8 cellular contexts compared by ENCODE assay signal in genomic region chr1:25996966-25997758, GRCh38. TPM values are rescaled to one million over a fixed set of nuclear protein-coding genes. Genes with fewer than 3 reads are reported as not detected.
DNase-seq lines count a peak whose midpoint lies in the region; ATAC-seq and TF ChIP-seq lines count a peak whose summit lies in the region.

No MANE protein-coding gene starts in this region.

- peaks cover 29% of the 10 kb centered on the region for H3K4me1 Mint-ChIP-seq in endodermal cell

- H3K27ac ChIP-seq in SJCRH30 = peak overlapping the region; percentile 49
- peak overlapping the region; percentile 81 for H3K27ac ChIP-seq in endodermal cell (ENCODE audit: low read depth, low read length)
- H3K27ac ChIP-seq in uterus = peak overlapping the region; percentile 85 to 86

- WGBS in endodermal cell (ENCODE audit: insufficient coverage in 1 of 2, insufficient read length in 1 of 2), 2 experiments = 26 to 31% methylated on average over 9 to 11 of the region's 11 CpGs

- peak overlapping the region; percentile 85 for H3K4me3 Mint-ChIP-seq in endodermal cell

- intact Hi-C loops in uterus (cut with DNase I; ENCODE audit: low total_unique reads) = no loop called here

- no peaks in the 10 kb centered on the region for H3K27me3 ChIP-seq in SJCRH30
- no peaks in the 10 kb centered on the region for H3K27me3 ChIP-seq in endodermal cell (ENCODE audit: control insufficient read depth, insufficient read depth, low read length, poor library complexity, severe bottlenecking)
- no peaks in the 10 kb centered on the region for H3K27me3 ChIP-seq in mononuclear cell (ENCODE audit: insufficient read depth, low read length)
- H3K27me3 ChIP-seq in uterus = no peaks in the 10 kb centered on the region

- ATAC-seq in GM21367 (IDR thresholded peaks at IDR 0.05; ENCODE audit: unreplicated experiment) = peak; percentile 0
- ATAC-seq in GM18519 (IDR thresholded peaks at IDR 0.05; ENCODE audit: low FRiP score, unreplicated experiment) = no peak
- ATAC-seq in HG03039 (IDR thresholded peaks at IDR 0.05; ENCODE audit: unreplicated experiment) = no peak

- H3K4me1 ChIP-seq in SJCRH30 (peaks cover 31% of the 10 kb centered on the region), endodermal cell (ENCODE audit: control insufficient read depth, insufficient read depth, low read length) (peaks cover 5% of the 10 kb centered on the region), mononuclear cell (ENCODE audit: insufficient read depth, low read length) (peaks cover 34% of the 10 kb centered on the region), uterus (no peaks in the 10 kb centered on the region)

- H3K9ac ChIP-seq in endodermal cell (ENCODE audit: extremely low read depth, low read length, poor library complexity, severe bottlenecking) = peak overlapping the region; percentile 90

- peak overlapping the region; percentile 98 for H3K27ac Mint-ChIP-seq in endodermal cell

- DNase-seq in Ammon's horn (ENCODE audit: low spot score) = peak; percentile 42
- DNase-seq in SJCRH30 = peak; percentile 93 to 97
- DNase-seq in endodermal cell = no peak
- DNase-seq in uterus = peak; percentile 24 to 47

- peaks cover 2% of the 10 kb centered on the region for H3K36me3 Mint-ChIP-seq in endodermal cell (ENCODE audit: low read depth)

- H3K36me3 ChIP-seq in SJCRH30 (no peaks in the 10 kb centered on the region), endodermal cell (ENCODE audit: control insufficient read depth, insufficient read depth, low read length) (no peaks in the 10 kb centered on the region), uterus (no peaks in the 10 kb centered on the region)

- no peaks in the 10 kb centered on the region for H3K9me3 Mint-ChIP-seq in endodermal cell

- TF ChIP-seq CTCF in endodermal cell (conservative IDR thresholded peaks at IDR 0.05) (no peak), uterus (IDR thresholded peaks at IDR 0.05) (no peak)

- no peaks in the 10 kb centered on the region for H3K9me3 ChIP-seq in SJCRH30 (replicated peaks)
- H3K9me3 ChIP-seq in endodermal cell (ENCODE audit: control insufficient read depth, low read length) = no peaks in the 10 kb centered on the region
- H3K9me3 ChIP-seq in mononuclear cell (ENCODE audit: low read depth, low read length) = no peaks in the 10 kb centered on the region
- no peaks in the 10 kb centered on the region for H3K9me3 ChIP-seq in uterus

- H3K27me3 Mint-ChIP-seq in endodermal cell (ENCODE audit: insufficient read depth) = no peaks in the 10 kb centered on the region

- H3K4me3 ChIP-seq in SJCRH30 (peak overlapping the region; percentile 60), endodermal cell (ENCODE audit: low read length) (peak overlapping the region; percentile 86), mononuclear cell (ENCODE audit: low read length) (peak overlapping the region; percentile 63), uterus (peak overlapping the region; percentile 64 to 69)

- no peak for TF ChIP-seq POLR2A in uterus (IDR thresholded peaks at IDR 0.05)

RNA-seq across cellular contexts. Expression of gene PAFAH2, which starts 0.7 kb away (rescaled TPM):
- 3.8 and 4.0 TPM in 2 replicates for total RNA-seq in SJCRH30 (2014; rRNA removed; shearing (Covaris generic))
- 10 to 100 TPM; 11.6 to 13.3 TPM for total RNA-seq in endodermal cell
- 10.9 TPM for polyA plus RNA-seq in endodermal cell (2013, experiment 1 of 2)
- polyA plus RNA-seq in endodermal cell (2013, experiment 2 of 2) = 8.7 TPM
- total RNA-seq in mononuclear cell = 5.8 TPM
- 10 to 100 TPM in 1 of 4 donors, 1 to 10 TPM in 3; 6.2 to 12.3 (median 9.2) TPM for total RNA-seq in uterus

RNA-seq across cellular contexts. Expression of gene EXTL1, which starts 24.4 kb away (rescaled TPM):
- 32.7 and 38.7 TPM in 2 replicates for total RNA-seq in SJCRH30 (2014; rRNA removed; shearing (Covaris generic))
- total RNA-seq in endodermal cell = 1 to 10 TPM; 3.3 to 3.7 TPM
- polyA plus RNA-seq in endodermal cell (2013, experiment 1 of 2) = 2.5 TPM
- 2.1 TPM for polyA plus RNA-seq in endodermal cell (2013, experiment 2 of 2)
- under 0.01 TPM for total RNA-seq in mononuclear cell
- total RNA-seq in uterus = 1 to 10 TPM in 2 of 4 donors, under 1 TPM in 1, not detected in 1; 0.26 to 2.7 (median 1.7) TPM

RNA-seq across cellular contexts. Expression of gene SLC30A2, which starts 48.8 kb away (rescaled TPM):
- 0.08 and 0.26 TPM in 2 replicates for total RNA-seq in SJCRH30 (2014; rRNA removed; shearing (Covaris generic))
- total RNA-seq in endodermal cell (not detected), mononuclear cell (not detected), uterus (under 1 TPM in 2 of 4 donors, not detected in 2; 0.07 to 0.49 TPM)
- polyA plus RNA-seq in endodermal cell (2013, experiment 1 of 2) = not detected
- not detected for polyA plus RNA-seq in endodermal cell (2013, experiment 2 of 2)
